Comparison of ENCODE assay signal across 8 cellular contexts in the genomic region with DNA sequence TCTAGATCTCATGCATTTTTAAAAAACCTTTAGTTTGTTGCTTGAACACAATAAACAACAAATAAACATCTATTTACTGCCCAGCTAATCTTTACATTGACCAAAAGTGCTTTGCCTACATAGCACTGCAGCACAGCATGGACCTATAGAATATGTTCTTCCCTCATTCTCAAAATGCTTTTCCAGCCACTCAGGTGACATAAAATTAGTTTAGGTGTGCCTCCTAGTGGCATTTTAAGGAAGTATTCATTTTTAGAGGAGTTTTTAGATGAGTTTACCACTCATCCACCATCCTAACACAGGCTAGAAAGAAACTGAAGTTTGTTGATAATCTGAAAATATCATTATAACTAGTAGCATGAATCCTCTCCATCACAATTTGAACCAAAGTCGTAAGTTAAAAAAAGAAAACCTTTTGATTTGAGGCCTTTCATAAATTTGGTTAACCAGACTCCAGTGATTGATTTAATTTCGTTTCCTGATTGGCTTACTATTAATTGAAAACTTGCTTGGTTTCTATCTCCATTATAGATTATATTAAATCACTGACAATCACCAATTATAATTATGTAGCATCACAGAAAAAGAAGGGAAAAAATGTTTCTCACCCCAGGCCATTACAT. TPM values are rescaled to one million over a fixed set of nuclear protein-coding genes. Genes with fewer than 3 reads are reported as not detected.
DNase-seq lines count a peak whose midpoint lies in the region; ATAC-seq and TF ChIP-seq lines count a peak whose summit lies in the region.

No MANE protein-coding gene starts in this region.

- ATAC-seq in activated CD4-positive, CD25-positive, alpha-beta regulatory T cell treated with anti-CD3 and anti-CD28 coated beads, Interleukin-2, amount 50 U/mL, for 24 hours, result peak; percentile 25 to 27
- peak; percentile 71 for ATAC-seq in activated CD8-positive, alpha-beta T cell treated with anti-CD3 and anti-CD28 coated beads, Interleukin-2, amount 10 ng/mL, durations not matched to agents 7 days and 5 days
- peak; percentile 54 for ATAC-seq in memory B cell (ENCODE audit: low read depth)

- POLR2A ChIA-PET in activated CD8-positive, alpha-beta T cell treated with anti-CD3 and anti-CD28 coated beads, Interleukin-2, amount 10 ng/mL, durations not matched to agents 7 days and 5 days (lab: Charles Lee), result interaction anchor here (0.8 kb wide), 1 partner anchor 12 kb away, joined by 4 read pairs; no protein-coding TSS in a partner anchor

- TF ChIP-seq POLR2A in lower leg skin (IDR thresholded peaks at IDR 0.05), result no peak

- no peak overlapping the region for H3K27ac Mint-ChIP-seq in activated CD8-positive, alpha-beta T cell treated with anti-CD3 and anti-CD28 coated beads, Interleukin-2, amount 10 ng/mL, durations not matched to agents 7 days and 5 days
- H3K27ac Mint-ChIP-seq in memory B cell, result no peak overlapping the region

- no peak for TF ChIP-seq CTCF in lower leg skin (IDR thresholded peaks at IDR 0.05)

- H3K9me3 Mint-ChIP-seq in activated CD8-positive, alpha-beta T cell treated with anti-CD3 and anti-CD28 coated beads, Interleukin-2, amount 10 ng/mL, durations not matched to agents 7 days and 5 days (ENCODE audit: insufficient read depth), result no peaks in the 10 kb centered on the region
- H3K9me3 Mint-ChIP-seq in memory B cell, result no peaks in the 10 kb centered on the region

- peaks cover 3% of the 10 kb centered on the region for H3K36me3 Mint-ChIP-seq in activated CD8-positive, alpha-beta T cell treated with anti-CD3 and anti-CD28 coated beads, Interleukin-2, amount 10 ng/mL, durations not matched to agents 7 days and 5 days (ENCODE audit: low read depth)
- peaks cover 2% of the 10 kb centered on the region for H3K36me3 Mint-ChIP-seq in memory B cell

- no peak overlapping the region for H3K4me3 Mint-ChIP-seq in activated CD8-positive, alpha-beta T cell treated with anti-CD3 and anti-CD28 coated beads, Interleukin-2, amount 10 ng/mL, durations not matched to agents 7 days and 5 days
- H3K4me3 Mint-ChIP-seq in memory B cell, result no peak overlapping the region

- no peaks in the 10 kb centered on the region for H3K27me3 Mint-ChIP-seq in activated CD8-positive, alpha-beta T cell treated with anti-CD3 and anti-CD28 coated beads, Interleukin-2, amount 10 ng/mL, durations not matched to agents 7 days and 5 days (ENCODE audit: low read depth)
- no peaks in the 10 kb centered on the region for H3K27me3 Mint-ChIP-seq in memory B cell

- DNase-seq in activated CD4-positive, CD25-positive, alpha-beta regulatory T cell (lab: John Stamatoyannopoulos, UW), result no peak
- DNase-seq in NAMALWA (ENCODE audit: low spot score) (peak; percentile 64), memory B cell (ENCODE audit: low spot score in 2 of 2) (no peak), lower leg skin (ENCODE audit: low spot score in 2 of 2) (no peak), T-helper 9 cell (no peak)
- DNase-seq in activated CD8-positive, alpha-beta T cell treated with anti-CD3 and anti-CD28 coated beads, Interleukin-2, amount 10 ng/mL, durations not matched to agents 7 days and 5 days, result no peak
- no peak for DNase-seq in stimulated activated CD4-positive, alpha-beta T cell treated with anti-CD3 and anti-CD28 coated beads, Interleukin-1b, Interleukin-23, amount 100 ng/mL, for 48 hours

- 67 to 93% methylated on average over 2 of the region's 2 CpGs for WGBS in lower leg skin, 2 donors

- CTCF ChIA-PET in activated CD8-positive, alpha-beta T cell treated with anti-CD3 and anti-CD28 coated beads, Interleukin-2, amount 10 ng/mL, durations not matched to agents 7 days and 5 days (lab: Charles Lee), result interaction anchor here (0.6 to 6.6 kb wide), 25 partner anchors 9 to 685 kb away, joined by 3 to 105 read pairs (median 3); partner anchors contain the start of genes CD274, INSL6, PLGRKT and RCL1

- H3K4me3 ChIP-seq in lower leg skin (ENCODE audit: low read depth, poor library complexity, severe bottlenecking), result no peak overlapping the region

- intact Hi-C loops in lower leg skin (cut with DNase I; ENCODE audit: low total_unique reads), result no loop called here

- H3K4me1 Mint-ChIP-seq in activated CD8-positive, alpha-beta T cell treated with anti-CD3 and anti-CD28 coated beads, Interleukin-2, amount 10 ng/mL, durations not matched to agents 7 days and 5 days (ENCODE audit: low read depth), result no peaks in the 10 kb centered on the region
- H3K4me1 Mint-ChIP-seq in memory B cell, result peaks cover 5% of the 10 kb centered on the region

RNA-seq across cellular contexts. Expression of gene PLGRKT, which starts 12.6 kb away (rescaled TPM):
- 10 to 100 TPM; 30.5 to 30.7 TPM for total RNA-seq in activated CD8-positive, alpha-beta T cell treated with anti-CD3 and anti-CD28 coated beads, Interleukin-2, amount 10 ng/mL, durations not matched to agents 7 days and 5 days
- 10 to 100 TPM in 2 of 4 donors, 1 to 10 TPM in 2; 6.1 to 15.3 (median 9.1) TPM for total RNA-seq in lower leg skin

RNA-seq across cellular contexts. Expression of gene CD274, which starts 25.2 kb away (rescaled TPM):
- total RNA-seq in activated CD8-positive, alpha-beta T cell treated with anti-CD3 and anti-CD28 coated beads, Interleukin-2, amount 10 ng/mL, durations not matched to agents 7 days and 5 days, result 1 to 10 TPM; 4.0 to 4.9 TPM
- total RNA-seq in lower leg skin, result 1 to 10 TPM in 1 of 4 donors, under 1 TPM in 3; 0.08 to 1.5 (median 0.50) TPM
